ENCODE assay signal across 8 cellular contexts in the genomic region with DNA sequence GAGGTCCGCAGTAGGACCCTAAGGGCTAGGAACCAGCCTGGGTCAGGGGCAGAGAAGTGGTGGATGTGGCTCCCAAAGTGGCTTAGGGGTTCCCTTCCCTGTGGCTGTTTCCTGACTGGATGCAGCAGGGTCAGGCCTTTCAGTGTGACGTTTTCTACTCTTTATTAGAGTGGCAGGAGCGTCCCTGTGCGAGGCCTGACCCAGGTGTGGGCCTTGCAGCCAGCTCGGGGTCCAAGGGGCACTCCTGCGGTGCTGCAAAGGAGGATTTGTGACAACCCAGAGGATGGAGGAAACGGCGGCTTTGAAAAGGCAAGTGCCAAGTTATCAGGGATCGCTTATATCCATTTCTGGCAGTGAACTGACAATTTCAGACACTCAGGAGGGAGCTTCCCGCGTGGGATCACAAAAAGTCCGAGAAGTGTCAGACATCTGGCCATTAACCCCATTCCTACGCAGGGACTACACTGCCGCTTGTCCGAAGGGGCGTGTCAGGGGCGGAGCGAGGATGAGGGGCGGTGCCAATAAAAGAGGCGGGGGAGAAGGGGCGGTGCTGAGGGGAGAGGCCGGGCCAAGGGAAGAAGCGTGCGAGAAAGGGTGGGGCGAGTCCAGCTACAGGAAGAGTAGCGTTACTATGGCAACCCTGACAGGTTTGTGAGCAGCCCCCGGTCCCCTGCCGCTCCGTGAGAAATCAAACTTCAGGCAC.
DNase-seq lines count a peak whose midpoint lies in the region; TF ChIP-seq lines count a peak whose summit lies in the region.

No MANE protein-coding gene starts in this region.

- DNase-seq in activated CD4-positive, CD25-positive, alpha-beta regulatory T cell (lab: John Stamatoyannopoulos, UW) = peak; percentile 41 to 70 (median 62)
- DNase-seq in caudate nucleus (lab: John Stamatoyannopoulos, UW) (peak in 59 of 61 donors; percentile 20 to 94 (median 76)), GM13976 (ENCODE audit: low spot score) (no peak), GM19240 (ENCODE audit: insufficient read length, low spot score) (no peak), brain microvascular endothelial cell (no peak)
- DNase-seq in stimulated activated naive CD4-positive, alpha-beta T cell treated with Interleukin-2 at 50 U/mL for 16 hours (lab: John Stamatoyannopoulos, UW) = peak; percentile 69

- CTCF ChIA-PET in HEK293 (lab: Yijun Ruan, JAX) = no interaction called here

- H3K27ac ChIP-seq in HEK293 (ENCODE audit: extremely low read depth, low read depth, low read length) (no peak overlapping the region), caudate nucleus (ENCODE audit: low read depth, low read length) (peak overlapping the region; percentile 52), muscle layer of duodenum (ENCODE audit: low read length) (no peak overlapping the region), brain microvascular endothelial cell (no peak overlapping the region)

- H3K4me3 ChIP-seq in HEK293 (ENCODE audit: low read depth, low read length) (no peak overlapping the region), muscle layer of duodenum (ENCODE audit: low read depth in 1 of 2, low read length in 2 of 2) (peak overlapping the region; percentile 76 to 92), brain microvascular endothelial cell (ENCODE audit: low read depth, low read length) (no peak overlapping the region)

- H3K27me3 ChIP-seq in muscle layer of duodenum (ENCODE audit: low read depth, low read length) (no peaks in the 10 kb centered on the region), brain microvascular endothelial cell (replicated peaks) (no peaks in the 10 kb centered on the region)

- in situ Hi-C loops in GM13976 (cut with MboI; ENCODE audit: low sequenced_read_pairs, unreplicated experiment) = no loop called here
- in situ Hi-C loops in brain microvascular endothelial cell (cut with HindIII; ENCODE audit: low pct_ligation_motif_present, low sequenced_read_pairs) = no loop called here

- H3K36me3 ChIP-seq in HEK293 (ENCODE audit: control insufficient read depth in 2 of 2, insufficient read depth in 1 of 2, low read length in 2 of 2) = no peaks in the 10 kb centered on the region
- no peaks in the 10 kb centered on the region for H3K36me3 ChIP-seq in muscle layer of duodenum (ENCODE audit: control insufficient read depth in 1 of 2, insufficient read depth in 2 of 2, low read length in 2 of 2)
- no peaks in the 10 kb centered on the region for H3K36me3 ChIP-seq in brain microvascular endothelial cell (replicated peaks)

- POLR2A ChIA-PET in HEK293 (lab: Yijun Ruan, JAX) = no interaction called here

- H3K4me1 ChIP-seq in HEK293 (ENCODE audit: control insufficient read depth, insufficient read depth, low read length) (no peaks in the 10 kb centered on the region), muscle layer of duodenum (ENCODE audit: control insufficient read depth in 1 of 2, insufficient read depth in 2 of 2, low read length in 2 of 2) (peaks cover 0 to 9% of the 10 kb centered on the region in 2 donors)

- H3K9me3 ChIP-seq in HEK293 (ENCODE audit: control insufficient read depth, insufficient read depth, low read depth, low read length) (no peaks in the 10 kb centered on the region), muscle layer of duodenum (ENCODE audit: control insufficient read depth in 1 of 2, low read length in 2 of 2) (peaks cover 0 to 2% of the 10 kb centered on the region in 2 donors)

- TF ChIP-seq CTCF in HEK293 (tag by site-specific recombination; IDR thresholded peaks at IDR 0.05) = no peak
- no peak for TF ChIP-seq CTCF in GM13976 (IDR thresholded peaks at IDR 0.05; ENCODE audit: borderline replicate concordance, control extremely low read depth, extremely low read depth, insufficient read depth, missing control alignments)
- TF ChIP-seq CTCF in brain microvascular endothelial cell (IDR thresholded peaks at IDR 0.05; ENCODE audit: low read depth, low read length, missing control alignments) = no peak

TF ChIP-seq in HEK293, 187 proteins besides CTCF, POLR2A, EP300 and RAD21:
- TF ChIP-seq SP3 (tag by site-specific recombination; IDR thresholded peaks at IDR 0.05) = 0 out of 2 replicates have a peak, but pooled peaks have one; percentile 20
- TF ChIP-seq ZNF394 (tag by site-specific recombination; IDR thresholded peaks at IDR 0.05; ENCODE audit: borderline replicate concordance) = peak; percentile 58; the same call in 1 of the 2 replicates
- TF ChIP-seq, protein P1, sequence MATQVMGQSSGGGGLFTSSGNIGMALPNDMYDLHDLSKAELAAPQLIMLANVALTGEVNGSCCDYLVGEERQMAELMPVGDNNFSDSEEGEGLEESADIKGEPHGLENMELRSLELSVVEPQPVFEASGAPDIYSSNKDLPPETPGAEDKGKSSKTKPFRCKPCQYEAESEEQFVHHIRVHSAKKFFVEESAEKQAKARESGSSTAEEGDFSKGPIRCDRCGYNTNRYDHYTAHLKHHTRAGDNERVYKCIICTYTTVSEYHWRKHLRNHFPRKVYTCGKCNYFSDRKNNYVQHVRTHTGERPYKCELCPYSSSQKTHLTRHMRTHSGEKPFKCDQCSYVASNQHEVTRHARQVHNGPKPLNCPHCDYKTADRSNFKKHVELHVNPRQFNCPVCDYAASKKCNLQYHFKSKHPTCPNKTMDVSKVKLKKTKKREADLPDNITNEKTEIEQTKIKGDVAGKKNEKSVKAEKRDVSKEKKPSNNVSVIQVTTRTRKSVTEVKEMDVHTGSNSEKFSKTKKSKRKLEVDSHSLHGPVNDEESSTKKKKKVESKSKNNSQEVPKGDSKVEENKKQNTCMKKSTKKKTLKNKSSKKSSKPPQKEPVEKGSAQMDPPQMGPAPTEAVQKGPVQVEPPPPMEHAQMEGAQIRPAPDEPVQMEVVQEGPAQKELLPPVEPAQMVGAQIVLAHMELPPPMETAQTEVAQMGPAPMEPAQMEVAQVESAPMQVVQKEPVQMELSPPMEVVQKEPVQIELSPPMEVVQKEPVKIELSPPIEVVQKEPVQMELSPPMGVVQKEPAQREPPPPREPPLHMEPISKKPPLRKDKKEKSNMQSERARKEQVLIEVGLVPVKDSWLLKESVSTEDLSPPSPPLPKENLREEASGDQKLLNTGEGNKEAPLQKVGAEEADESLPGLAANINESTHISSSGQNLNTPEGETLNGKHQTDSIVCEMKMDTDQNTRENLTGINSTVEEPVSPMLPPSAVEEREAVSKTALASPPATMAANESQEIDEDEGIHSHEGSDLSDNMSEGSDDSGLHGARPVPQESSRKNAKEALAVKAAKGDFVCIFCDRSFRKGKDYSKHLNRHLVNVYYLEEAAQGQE (tag by site-specific recombination; IDR thresholded peaks at IDR 0.05) = no peak
- TF ChIP-seq SALL2 (tag by site-specific recombination; IDR thresholded peaks at IDR 0.05; ENCODE audit: borderline replicate concordance) = no peak
- TF ChIP-seq BCL11B (tag by site-specific recombination; IDR thresholded peaks at IDR 0.05; ENCODE audit: low read depth) = no peak
- TF ChIP-seq SP2 (tag by site-specific recombination; IDR thresholded peaks at IDR 0.05) = peak; percentile 51
- TF ChIP-seq ZNF530 (tag by site-specific recombination; IDR thresholded peaks at IDR 0.05; ENCODE audit: low read depth) = no peak
- TF ChIP-seq, protein P2, sequence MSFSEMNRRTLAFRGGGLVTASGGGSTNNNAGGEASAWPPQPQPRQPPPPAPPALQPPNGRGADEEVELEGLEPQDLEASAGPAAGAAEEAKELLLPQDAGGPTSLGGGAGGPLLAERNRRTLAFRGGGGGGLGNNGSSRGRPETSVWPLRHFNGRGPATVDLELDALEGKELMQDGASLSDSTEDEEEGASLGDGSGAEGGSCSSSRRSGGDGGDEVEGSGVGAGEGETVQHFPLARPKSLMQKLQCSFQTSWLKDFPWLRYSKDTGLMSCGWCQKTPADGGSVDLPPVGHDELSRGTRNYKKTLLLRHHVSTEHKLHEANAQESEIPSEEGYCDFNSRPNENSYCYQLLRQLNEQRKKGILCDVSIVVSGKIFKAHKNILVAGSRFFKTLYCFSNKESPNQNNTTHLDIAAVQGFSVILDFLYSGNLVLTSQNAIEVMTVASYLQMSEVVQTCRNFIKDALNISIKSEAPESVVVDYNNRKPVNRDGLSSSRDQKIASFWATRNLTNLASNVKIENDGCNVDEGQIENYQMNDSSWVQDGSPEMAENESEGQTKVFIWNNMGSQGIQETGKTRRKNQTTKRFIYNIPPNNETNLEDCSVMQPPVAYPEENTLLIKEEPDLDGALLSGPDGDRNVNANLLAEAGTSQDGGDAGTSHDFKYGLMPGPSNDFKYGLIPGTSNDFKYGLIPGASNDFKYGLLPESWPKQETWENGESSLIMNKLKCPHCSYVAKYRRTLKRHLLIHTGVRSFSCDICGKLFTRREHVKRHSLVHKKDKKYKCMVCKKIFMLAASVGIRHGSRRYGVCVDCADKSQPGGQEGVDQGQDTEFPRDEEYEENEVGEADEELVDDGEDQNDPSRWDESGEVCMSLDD (tag by site-specific recombination; IDR thresholded peaks at IDR 0.05) = no peak

Comparison
In these comparisons a context has a peak if more than half of its experiments do, and no peak if none do; other contexts are left out.
1. H3K4me3 ChIP-seq: peak in muscle layer of duodenum (2 of 2); none in HEK293 (single experiment) and brain microvascular endothelial cell (single experiment).
2. DNase-seq: peak in activated CD4-positive, CD25-positive, alpha-beta regulatory T cell (4 of 4), caudate nucleus (59 of 61) and stimulated activated naive CD4-positive, alpha-beta T cell treated with Interleukin-2 at 50 U/mL for 16 hours (single experiment); none in GM13976 (single experiment), GM19240 (single experiment) and brain microvascular endothelial cell (single experiment).